Comparison of ENCODE assay signal across 8 cellular contexts in genomic region chr17:74211141-74211928, GRCh38. TPM values are rescaled to one million over a fixed set of nuclear protein-coding genes. Genes with fewer than 3 reads are reported as not detected.
DNase-seq lines count a peak whose midpoint lies in the region; ATAC-seq and TF ChIP-seq lines count a peak whose summit lies in the region.

No MANE protein-coding gene starts in this region.

- H3K27me3 Mint-ChIP-seq in CD14-positive monocyte (ENCODE audit: low read depth in 3 of 3): no peaks in the 10 kb centered on the region
- no peaks in the 10 kb centered on the region for H3K27me3 Mint-ChIP-seq in memory B cell

- H3K4me3 ChIP-seq in astrocyte of the cerebellum (ENCODE audit: low read depth, low read length): peak overlapping the region; percentile 54

- no peak for DNase-seq in CD14-positive monocyte (ENCODE audit: low spot score)
- peak; percentile 10 for DNase-seq in LHCN-M2 (ENCODE audit: low read depth)
- no peak for DNase-seq in astrocyte of the cerebellum (ENCODE audit: low read depth)
- no peak for DNase-seq in memory B cell (ENCODE audit: low spot score in 2 of 2)
- no peak for DNase-seq in activated effector memory CD4-positive, alpha-beta T cell treated with Interleukin-2 at 50 U/mL for 16 hours
- DNase-seq in NCI-H2029 treated with DMSO at 0.1 percent for 48 hours (lab: John Stamatoyannopoulos, UW): no peak

- TF ChIP-seq CTCF in CD14-positive monocyte (IDR thresholded peaks at IDR 0.05): no peak
- no peak for TF ChIP-seq CTCF in astrocyte of the cerebellum (IDR thresholded peaks at IDR 0.05; ENCODE audit: low read depth, low read length, missing control alignments)

- peaks cover 39 to 60% of the 10 kb centered on the region in 2 donors for H3K36me3 Mint-ChIP-seq in CD14-positive monocyte
- H3K36me3 Mint-ChIP-seq in memory B cell: peaks cover 9% of the 10 kb centered on the region

- H3K27ac Mint-ChIP-seq in CD14-positive monocyte (peak overlapping the region; percentile 93 to 99 (median 97)), memory B cell (peak overlapping the region; percentile 69)

- H3K4me1 Mint-ChIP-seq in CD14-positive monocyte: peaks cover 61% of the 10 kb centered on the region
- H3K4me1 Mint-ChIP-seq in memory B cell: peaks cover 32% of the 10 kb centered on the region

- intact Hi-C loops in CD14-positive monocyte (cut with micrococcal nuclease): loop anchor here (2.0 to 5.0 kb wide), 5 partner anchors 36 to 149 kb away; partner anchors contain the start of gene BTBD17 (in 1 of the 2)

- ATAC-seq in memory B cell (ENCODE audit: low read depth): no peak
- no peak for ATAC-seq in GM19324 (IDR thresholded peaks at IDR 0.05; ENCODE audit: low FRiP score, unreplicated experiment)
- ATAC-seq in HG03175 (IDR thresholded peaks at IDR 0.05; ENCODE audit: unreplicated experiment): no peak

- in situ Hi-C loops in astrocyte of the cerebellum (cut with HindIII; ENCODE audit: low sequenced_read_pairs): no loop called here

- H3K4me3 Mint-ChIP-seq in CD14-positive monocyte (peak overlapping the region; percentile 99), memory B cell (no peak overlapping the region)

- H3K9me3 Mint-ChIP-seq in CD14-positive monocyte (peaks cover 0 to 2% (median 0%) of the 10 kb centered on the region in 7 donors), memory B cell (no peaks in the 10 kb centered on the region)

RNA-seq across cellular contexts. Expression of gene TTYH2, which starts 2.0 kb away (rescaled TPM):
- 10 to 100 TPM; 12.3 to 18.7 TPM for polyA plus RNA-seq in CD14-positive monocyte
- 1.1 and 1.9 TPM in 2 replicates for total RNA-seq in LHCN-M2 (2014; rRNA removed)
- 0.33 TPM for polyA plus RNA-seq in LHCN-M2 (2012)

RNA-seq across cellular contexts. Expression of gene RPL38, which starts 7.9 kb away (rescaled TPM):
- 1,000 to 10,000 TPM in 1 of 2 donors, 100 to 1,000 TPM in 1; 919 to 1,070 TPM for polyA plus RNA-seq in CD14-positive monocyte
- total RNA-seq in LHCN-M2 (2014; rRNA removed): 156 and 227 TPM in 2 replicates
- polyA plus RNA-seq in LHCN-M2 (2012): 3,496 TPM
